In genomic region chr18:23232331-23232730, GRCh38 we compare ENCODE assay signal across 10 cellular contexts.
DNase-seq lines count a peak whose midpoint lies in the region; ATAC-seq and TF ChIP-seq lines count a peak whose summit lies in the region.
"Had no signal": no experiment of that assay in that cellular context is flagged by ENCODE, and none has a peak within 500 bp of the region (broad histone marks: within the 10 kb centered on the region; RNA-seq: fewer than 3 reads in every experiment).

No MANE protein-coding gene starts in this region.

- DNase-seq in CD4-positive, alpha-beta T cell: no peak
- DNase-seq in activated T-helper 2 cell treated with anti-CD3 and anti-CD28 coated beads, Interferon-gamma antibody, Interleukin-2, Interleukin-4, amounts not matched to agents 10 μg/mL and 5 μg/mL and 100 μg/mL, durations not matched to agents 14 hours and 24 hours and 36 hours (ENCODE audit: low spot score): no peak
- DNase-seq in naive B cell (peak; percentile 33), SJCRH30 (no peak), NCI-H524 treated with DMSO at 0.1 percent for 48 hours (lab: John Stamatoyannopoulos, UW) (no peak), DMS 273 (lab: John Stamatoyannopoulos, UW; ENCODE audit: unreplicated experiment) (no peak)
- DNase-seq in activated CD4-positive, CD25-positive, alpha-beta regulatory T cell treated with anti-CD3 and anti-CD28 coated beads, Interleukin-2, amount 50 U/mL, for 72 hours: no peak
- DNase-seq: Calu3, NCI-H2029 had no signal

- no peak overlapping the region for H3K4me3 Mint-ChIP-seq in CD4-positive, alpha-beta T cell
- no peak overlapping the region for H3K4me3 Mint-ChIP-seq in activated T-helper 2 cell treated with anti-CD3 and anti-CD28 coated beads, Interferon-gamma antibody, Interleukin-2, Interleukin-4, amounts not matched to agents 10 μg/mL and 5 μg/mL and 100 μg/mL, durations not matched to agents 14 hours and 24 hours and 36 hours (ENCODE audit: low read depth)
- peak overlapping the region in 3 of 8 donors; percentile 6 to 23 (median 20) for H3K4me3 Mint-ChIP-seq in naive B cell

- H3K4me3 ChIP-seq in KMS-11 (IDR thresholded peaks at IDR 0.05; ENCODE audit: insufficient read depth, low read depth, low read length) (no peak overlapping the region), SJCRH30 (no peak overlapping the region)

- peaks cover 40% of the 10 kb centered on the region for H3K4me1 Mint-ChIP-seq in CD4-positive, alpha-beta T cell (ENCODE audit: low read depth)
- peaks cover 68% of the 10 kb centered on the region for H3K4me1 Mint-ChIP-seq in activated T-helper 2 cell treated with anti-CD3 and anti-CD28 coated beads, Interferon-gamma antibody, Interleukin-2, Interleukin-4, amounts not matched to agents 10 μg/mL and 5 μg/mL and 100 μg/mL, durations not matched to agents 14 hours and 24 hours and 36 hours (ENCODE audit: low read depth)
- peaks cover 31 to 56% (median 43%) of the 10 kb centered on the region in 3 donors for H3K4me1 Mint-ChIP-seq in naive B cell

- H3K4me1 ChIP-seq in KMS-11 (ENCODE audit: low read depth, poor library complexity, severe bottlenecking) (peaks cover 100% of the 10 kb centered on the region), SJCRH30 (peaks cover 15% of the 10 kb centered on the region)

- H3K27ac ChIP-seq in CD4-positive, alpha-beta T cell (ENCODE audit: low read depth, low read length): no peak overlapping the region
- peak overlapping the region; percentile 89 for H3K27ac ChIP-seq in KMS-11
- H3K27ac ChIP-seq in SJCRH30: no peak overlapping the region

- H3K9ac ChIP-seq in KMS-11: peak overlapping the region; percentile 60

- CTCF ChIA-PET in CD4-positive, alpha-beta T cell (lab: Charles Lee): no interaction called here

- H3K27me3 Mint-ChIP-seq in CD4-positive, alpha-beta T cell: no peaks in the 10 kb centered on the region
- H3K27me3 Mint-ChIP-seq in activated T-helper 2 cell treated with anti-CD3 and anti-CD28 coated beads, Interferon-gamma antibody, Interleukin-2, Interleukin-4, amounts not matched to agents 10 μg/mL and 5 μg/mL and 100 μg/mL, durations not matched to agents 14 hours and 24 hours and 36 hours (ENCODE audit: low read depth): no peaks in the 10 kb centered on the region
- H3K27me3 Mint-ChIP-seq in naive B cell: peaks cover 0 to 12% (median 0%) of the 10 kb centered on the region in 3 donors

- H3K27ac Mint-ChIP-seq in CD4-positive, alpha-beta T cell: peak overlapping the region; percentile 84
- peak overlapping the region; percentile 98 for H3K27ac Mint-ChIP-seq in activated T-helper 2 cell treated with anti-CD3 and anti-CD28 coated beads, Interferon-gamma antibody, Interleukin-2, Interleukin-4, amounts not matched to agents 10 μg/mL and 5 μg/mL and 100 μg/mL, durations not matched to agents 14 hours and 24 hours and 36 hours
- peak overlapping the region; percentile 95 to 100 (median 98) for H3K27ac Mint-ChIP-seq in naive B cell

- H3K36me3 ChIP-seq in KMS-11 (ENCODE audit: insufficient read depth) (peaks cover 20% of the 10 kb centered on the region; the same call in 1 of the 2 replicates), SJCRH30 (0 out of 2 replicates have a peak, but pooled peaks cover 2% of the 10 kb centered on the region)

- ATAC-seq in CD4-positive, alpha-beta T cell (ENCODE audit: poor library complexity): no peak
- ATAC-seq in naive B cell (ENCODE audit: low read depth in 2 of 2): no peak

- H3K79me2 ChIP-seq in KMS-11 (ENCODE audit: insufficient read depth, low read depth): peaks cover 37% of the 10 kb centered on the region

- H2AFZ ChIP-seq in KMS-11 (ENCODE audit: low read depth): no peak overlapping the region

- intact Hi-C loops in CD4-positive, alpha-beta T cell (cut with DNase I, micrococcal nuclease): loop anchor here (5.0 to 10.0 kb wide), 3 partner anchors 100 to 298 kb away; partner anchors contain the start of gene RBBP8 (in 1 of the 2)
- intact Hi-C loops in activated T-helper 2 cell treated with anti-CD3 and anti-CD28 coated beads, Interferon-gamma antibody, Interleukin-2, Interleukin-4, amounts not matched to agents 10 μg/mL and 5 μg/mL and 100 μg/mL, durations not matched to agents 14 hours and 24 hours and 36 hours (cut with micrococcal nuclease): loop anchor here (10.0 kb wide), 2 partner anchors 158 to 298 kb away; partner anchors contain the start of gene RBBP8

- no peaks in the 10 kb centered on the region for H3K9me3 ChIP-seq in CD4-positive, alpha-beta T cell (ENCODE audit: control insufficient read depth, low read length)
- no peaks in the 10 kb centered on the region for H3K9me3 ChIP-seq in SJCRH30 (replicated peaks)

- H3K27me3 ChIP-seq in CD4-positive, alpha-beta T cell (ENCODE audit: control insufficient read depth, insufficient read depth, low read length): no peaks in the 10 kb centered on the region
- H3K27me3 ChIP-seq in KMS-11 (ENCODE audit: insufficient read depth, low read depth) (no peaks in the 10 kb centered on the region), SJCRH30 (no peaks in the 10 kb centered on the region)

- POLR2A ChIA-PET in CD4-positive, alpha-beta T cell (lab: Charles Lee): no interaction called here

- peak overlapping the region; percentile 92 for H3K4me2 ChIP-seq in KMS-11

- no peaks in the 10 kb centered on the region for H4K20me1 ChIP-seq in KMS-11 (ENCODE audit: insufficient read depth)

- no peaks in the 10 kb centered on the region for H3K36me3 Mint-ChIP-seq in CD4-positive, alpha-beta T cell (ENCODE audit: low read depth)
- H3K36me3 Mint-ChIP-seq in activated T-helper 2 cell treated with anti-CD3 and anti-CD28 coated beads, Interferon-gamma antibody, Interleukin-2, Interleukin-4, amounts not matched to agents 10 μg/mL and 5 μg/mL and 100 μg/mL, durations not matched to agents 14 hours and 24 hours and 36 hours (ENCODE audit: low read depth): peaks cover 70% of the 10 kb centered on the region
- H3K36me3 Mint-ChIP-seq in naive B cell: no peaks in the 10 kb centered on the region

- TF ChIP-seq CTCF in CD4-positive, alpha-beta T cell (IDR thresholded peaks at IDR 0.05): no peak
- TF ChIP-seq CTCF in KMS-11 (conservative IDR thresholded peaks at IDR 0.05; ENCODE audit: low read depth, low read length): no peak

- H3K9me3 Mint-ChIP-seq in CD4-positive, alpha-beta T cell: no peaks in the 10 kb centered on the region
- H3K9me3 Mint-ChIP-seq in activated T-helper 2 cell treated with anti-CD3 and anti-CD28 coated beads, Interferon-gamma antibody, Interleukin-2, Interleukin-4, amounts not matched to agents 10 μg/mL and 5 μg/mL and 100 μg/mL, durations not matched to agents 14 hours and 24 hours and 36 hours: peaks cover 21% of the 10 kb centered on the region
- peaks cover 0 to 2% (median 0%) of the 10 kb centered on the region in 7 donors for H3K9me3 Mint-ChIP-seq in naive B cell
